ENCODE assay signal across 8 cellular contexts in genomic region chr19:44050740-44051653, GRCh38. TPM values are rescaled to one million over a fixed set of nuclear protein-coding genes. Genes with fewer than 3 reads are reported as not detected.
DNase-seq lines count a peak whose midpoint lies in the region; ATAC-seq, FAIRE-seq and TF ChIP-seq lines count a peak whose summit lies in the region.

No MANE protein-coding gene starts in this region.

- DNase-seq in CD4-positive, CD25-positive, alpha-beta regulatory T cell = peak in 1 of 3 donors; percentile 26
- peak; percentile 21 for DNase-seq in dedifferentiated amniotic fluid mesenchymal stem cell (ENCODE audit: extremely low spot score)
- peak; percentile 7 to 8 for DNase-seq in lung microvascular endothelial cell (ENCODE audit: low read depth in 2 of 2)
- DNase-seq in stimulated activated naive CD4-positive, alpha-beta T cell treated with Interleukin-2 at 50 U/mL for 16 hours (lab: John Stamatoyannopoulos, UW) = peak; percentile 0
- DNase-seq in H54 (ENCODE audit: insufficient read length, low spot score) = no peak
- DNase-seq in activated gamma-delta T cell treated with Interleukin-2 at 50 U/mL for 16 hours = no peak

- peak overlapping the region; percentile 74 to 91 (median 85) for H3K27ac Mint-ChIP-seq in CD4-positive, CD25-positive, alpha-beta regulatory T cell

- FAIRE-seq in H54 (lab: Jason Lieb, UNC) = no peak

- H3K27me3 Mint-ChIP-seq in CD4-positive, CD25-positive, alpha-beta regulatory T cell = peaks cover 14% of the 10 kb centered on the region

- no peak for TF ChIP-seq POLR2A in H54 (IDR thresholded peaks at IDR 0.05; ENCODE audit: low read depth, low read length)

- peaks cover 0 to 22% (median 11%) of the 10 kb centered on the region in 7 donors for H3K9me3 Mint-ChIP-seq in CD4-positive, CD25-positive, alpha-beta regulatory T cell

- ATAC-seq in CD4-positive, CD25-positive, alpha-beta regulatory T cell (ENCODE audit: low read depth in 2 of 2) = peak; percentile 42 to 47
- ATAC-seq in HG03139 (IDR thresholded peaks at IDR 0.05; ENCODE audit: unreplicated experiment) = peak; percentile 30
- peak; percentile 20 for ATAC-seq in SK-N-SH treated with all-trans-retinoic acid at 6 μM for 48 hours

- peak overlapping the region; percentile 75 to 96 (median 95) for H3K4me3 Mint-ChIP-seq in CD4-positive, CD25-positive, alpha-beta regulatory T cell

- H3K9me3 ChIP-seq in CD4-positive, CD25-positive, alpha-beta regulatory T cell (ENCODE audit: control insufficient read depth in 2 of 2, low read length in 2 of 2) = peaks cover 13 to 15% of the 10 kb centered on the region in 2 experiments

- H3K27ac ChIP-seq in CD4-positive, CD25-positive, alpha-beta regulatory T cell (ENCODE audit: insufficient read depth, low read length, poor library complexity, severe bottlenecking) = no peak overlapping the region

- peak overlapping the region; percentile 90 for H3K4me3 ChIP-seq in CD4-positive, CD25-positive, alpha-beta regulatory T cell (ENCODE audit: low read depth, low read length)

- H3K36me3 Mint-ChIP-seq in CD4-positive, CD25-positive, alpha-beta regulatory T cell = peaks cover 25% of the 10 kb centered on the region

- H3K27me3 ChIP-seq in CD4-positive, CD25-positive, alpha-beta regulatory T cell (ENCODE audit: control insufficient read depth, insufficient read depth, low read length) = no peaks in the 10 kb centered on the region

- H3K36me3 ChIP-seq in CD4-positive, CD25-positive, alpha-beta regulatory T cell (ENCODE audit: control insufficient read depth, insufficient read depth, low read length) = peaks cover 9% of the 10 kb centered on the region

- peaks cover 4 to 37% (median 13%) of the 10 kb centered on the region in 4 donors for H3K4me1 Mint-ChIP-seq in CD4-positive, CD25-positive, alpha-beta regulatory T cell

- H3K4me1 ChIP-seq in CD4-positive, CD25-positive, alpha-beta regulatory T cell (ENCODE audit: control insufficient read depth, insufficient read depth, low read length, poor library complexity, severe bottlenecking) = peaks cover 15% of the 10 kb centered on the region

TF ChIP-seq in SK-N-SH treated with all-trans-retinoic acid at 6 μM for 48 hours, 23 proteins besides CTCF, POLR2A, EP300 and RAD21:
- TF ChIP-seq SNAI2 (CRISPR knock-in tag; IDR thresholded peaks at IDR 0.05) = no peak
- no peak for TF ChIP-seq ZNF8 (CRISPR knock-in tag; IDR thresholded peaks at IDR 0.05)
- no peak for TF ChIP-seq ZFP30 (CRISPR knock-in tag; IDR thresholded peaks at IDR 0.05)
- no peak for TF ChIP-seq PATZ1 (CRISPR knock-in tag; IDR thresholded peaks at IDR 0.05; ENCODE audit: borderline replicate concordance)
- TF ChIP-seq PPARA (CRISPR knock-in tag; IDR thresholded peaks at IDR 0.05; ENCODE audit: borderline replicate concordance) = no peak
- no peak for TF ChIP-seq ZFP3 (CRISPR knock-in tag; IDR thresholded peaks at IDR 0.05)
- no peak for TF ChIP-seq BACH2 (CRISPR knock-in tag; IDR thresholded peaks at IDR 0.05; ENCODE audit: borderline replicate concordance)
- TF ChIP-seq CREB5 (CRISPR knock-in tag; IDR thresholded peaks at IDR 0.05; ENCODE audit: low read depth) = no peak
- no peak for TF ChIP-seq ZNF565 (CRISPR knock-in tag; conservative IDR thresholded peaks at IDR 0.05; ENCODE audit: low read depth)
- no peak for TF ChIP-seq POU6F1 (CRISPR knock-in tag; IDR thresholded peaks at IDR 0.05; ENCODE audit: borderline replicate concordance, low read depth)
- TF ChIP-seq ARNTL (CRISPR knock-in tag; IDR thresholded peaks at IDR 0.05; ENCODE audit: borderline replicate concordance, low read depth) = no peak
- TF ChIP-seq RARB (CRISPR knock-in tag; IDR thresholded peaks at IDR 0.05) = no peak
- no peak for TF ChIP-seq CSDC2 (CRISPR knock-in tag; IDR thresholded peaks at IDR 0.05)
- TF ChIP-seq GLIS3 (CRISPR knock-in tag; IDR thresholded peaks at IDR 0.05) = no peak

RNA-seq across cellular contexts. Expression of gene ZNF223, which starts 0.8 kb away (rescaled TPM):
- total RNA-seq in CD4-positive, CD25-positive, alpha-beta regulatory T cell = 1.4 TPM
- 1 to 10 TPM in 2 of 4 donors, under 1 TPM in 2; 0.68 to 3.1 (median 1.8) TPM for polyA plus RNA-seq in CD4-positive, CD25-positive, alpha-beta regulatory T cell
- 2.8 and 5.0 TPM in 2 replicates for total RNA-seq in lung microvascular endothelial cell

RNA-seq across cellular contexts. Expression of gene ZNF284, which starts 21.0 kb away (rescaled TPM):
- total RNA-seq in CD4-positive, CD25-positive, alpha-beta regulatory T cell = 2.3 TPM
- polyA plus RNA-seq in CD4-positive, CD25-positive, alpha-beta regulatory T cell = 1 to 10 TPM in 1 of 4 donors, under 1 TPM in 3; 0.56 to 1.1 (median 0.60) TPM
- total RNA-seq in lung microvascular endothelial cell = 1.5 and 2.8 TPM in 2 replicates

RNA-seq across cellular contexts. Expression of gene ZNF222, which starts 25.8 kb away (rescaled TPM):
- 5.0 TPM for total RNA-seq in CD4-positive, CD25-positive, alpha-beta regulatory T cell
- polyA plus RNA-seq in CD4-positive, CD25-positive, alpha-beta regulatory T cell = 1 to 10 TPM; 1.9 to 4.9 (median 3.9) TPM
- 4.4 and 5.4 TPM in 2 replicates for total RNA-seq in lung microvascular endothelial cell

RNA-seq across cellular contexts. Expression of gene ZNF224, which starts 43.2 kb away (rescaled TPM):
- total RNA-seq in CD4-positive, CD25-positive, alpha-beta regulatory T cell = 42.5 TPM
- polyA plus RNA-seq in CD4-positive, CD25-positive, alpha-beta regulatory T cell = 10 to 100 TPM in 3 of 4 donors, 1 to 10 TPM in 1; 9.4 to 12.8 (median 11.4) TPM
- 19.0 and 27.8 TPM in 2 replicates for total RNA-seq in lung microvascular endothelial cell

RNA-seq across cellular contexts. Expression of gene ZNF230, which starts 48.2 kb away (rescaled TPM):
- total RNA-seq in CD4-positive, CD25-positive, alpha-beta regulatory T cell = 3.1 TPM
- 1 to 10 TPM; 2.6 to 5.1 (median 4.2) TPM for polyA plus RNA-seq in CD4-positive, CD25-positive, alpha-beta regulatory T cell
- 2.0 and 2.6 TPM in 2 replicates for total RNA-seq in lung microvascular endothelial cell

Comparison
In these comparisons a context has a peak if more than half of its experiments do, and no peak if none do; other contexts are left out.
1. DNase-seq: peak in dedifferentiated amniotic fluid mesenchymal stem cell (single experiment), lung microvascular endothelial cell (2 of 2) and stimulated activated naive CD4-positive, alpha-beta T cell treated with Interleukin-2 at 50 U/mL for 16 hours (single experiment); none in H54 (single experiment) and activated gamma-delta T cell treated with Interleukin-2 at 50 U/mL for 16 hours (single experiment).
2. Peak in every context shown above with its lines, with median percentiles within 50 percentile points of each other: ATAC-seq.